ENCODE assay signal across 1 cellular context in genomic region chr21:41198647-41199046, GRCh38. TPM values are rescaled to one million over a fixed set of nuclear protein-coding genes. Genes with fewer than 3 reads are reported as not detected.
"Had no signal": no experiment of that assay in that cellular context is flagged by ENCODE, and none has a peak within 500 bp of the region (broad histone marks: within the 10 kb centered on the region; RNA-seq: fewer than 3 reads in every experiment).

No MANE protein-coding gene starts in this region.

RNA-seq across cellular contexts. Expression of gene BACE2, which starts 30.7 kb away (rescaled TPM):
- total RNA-seq: G401 had no signal
